ENCODE assay signal across 8 cellular contexts in the genomic region with DNA sequence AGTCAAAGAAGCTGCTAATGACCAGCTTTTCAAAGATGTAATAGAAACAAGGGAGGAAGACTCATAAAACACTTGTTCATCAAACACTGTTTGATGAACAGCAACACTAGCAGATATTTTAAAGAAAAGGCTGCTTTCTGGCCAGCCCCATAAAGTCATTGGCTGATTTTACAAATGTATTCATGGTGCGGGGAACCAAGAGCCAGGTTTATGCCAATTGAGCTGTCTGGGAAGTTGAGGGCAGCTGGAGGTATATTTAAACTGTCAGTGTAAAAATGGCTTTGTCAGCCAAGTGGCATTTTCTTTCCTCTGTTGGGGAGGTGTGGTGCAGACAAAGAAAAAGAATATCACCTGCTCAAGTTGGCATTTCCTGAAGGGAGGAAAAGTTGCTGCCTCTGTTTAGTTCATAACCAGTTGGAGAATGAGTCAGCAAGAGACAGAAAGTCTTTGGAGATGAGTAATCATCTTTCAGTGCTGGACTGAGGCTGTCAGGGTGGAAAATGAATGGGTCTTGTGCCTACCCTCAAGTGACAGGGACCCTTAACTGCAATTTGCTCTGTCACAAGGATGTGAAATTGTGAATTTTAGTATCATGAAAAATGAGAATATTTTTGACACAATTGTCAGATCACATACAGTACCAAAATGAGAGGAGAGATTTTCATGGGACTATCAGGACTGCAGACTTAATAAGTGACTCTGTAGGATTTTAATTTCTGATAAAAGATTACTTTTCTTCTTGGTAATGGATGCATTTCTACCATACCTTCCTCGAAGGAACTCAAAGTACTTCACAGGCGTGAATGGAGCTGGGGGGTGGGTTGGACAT.
DNase-seq lines count a peak whose midpoint lies in the region; ATAC-seq and TF ChIP-seq lines count a peak whose summit lies in the region.

No MANE protein-coding gene starts in this region.

- H3K36me3 ChIP-seq in smooth muscle cell (ENCODE audit: low read depth) (no peaks in the 10 kb centered on the region), BE2C (no peaks in the 10 kb centered on the region)

- peak; percentile 11 to 23 for DNase-seq in activated T-cell treated with anti-CD3 and anti-CD28 coated beads, Interleukin-2, amount 50 U/mL, for 72 hours
- DNase-seq in activated T-cell treated with anti-CD3 and anti-CD28 coated beads, Interleukin-2, amount 50 U/mL, for 48 hours, result no peak
- DNase-seq in HS-5 (ENCODE audit: low read depth), result peak; percentile 77
- peak; percentile 73 for DNase-seq in astrocyte of the hippocampus (ENCODE audit: low read depth, low spot score)
- DNase-seq in smooth muscle cell (lab: John Stamatoyannopoulos, UW; ENCODE audit: unreplicated experiment), result no peak
- DNase-seq in NCI-H446 treated with DMSO at 0.1 percent for 48 hours (lab: John Stamatoyannopoulos, UW), result no peak
- no peak for DNase-seq in NCI-H2081 (lab: John Stamatoyannopoulos, UW)
- DNase-seq in BE2C, result no peak

- H3K4me1 ChIP-seq in smooth muscle cell (ENCODE audit: low read depth) (no peaks in the 10 kb centered on the region), BE2C (no peaks in the 10 kb centered on the region)

- H3K9ac ChIP-seq in smooth muscle cell (ENCODE audit: low read depth), result no peak overlapping the region

- H4K20me1 ChIP-seq in smooth muscle cell (ENCODE audit: low read depth), result no peaks in the 10 kb centered on the region

- peaks cover 4% of the 10 kb centered on the region for H3F3A ChIP-seq in smooth muscle cell (ENCODE audit: low read depth)

- no peaks in the 10 kb centered on the region for H3K9me3 Mint-ChIP-seq in activated T-cell treated with anti-CD3 and anti-CD28 coated beads, Interleukin-2, amount 50 U/mL, for 72 hours

- TF ChIP-seq CTCF in smooth muscle cell (IDR thresholded peaks at IDR 0.05; ENCODE audit: borderline replicate concordance, insufficient read depth, poor library complexity, severe bottlenecking), result no peak
- no peak for TF ChIP-seq CTCF in BE2C (IDR thresholded peaks at IDR 0.05; ENCODE audit: low read depth, low read length)

- peaks cover 27% of the 10 kb centered on the region for H3K4me1 Mint-ChIP-seq in activated T-cell treated with anti-CD3 and anti-CD28 coated beads, Interleukin-2, amount 50 U/mL, for 72 hours (ENCODE audit: low read depth)

- H3K27ac Mint-ChIP-seq in activated T-cell treated with anti-CD3 and anti-CD28 coated beads, Interleukin-2, amount 50 U/mL, for 72 hours, result peak overlapping the region; percentile 15

- peak overlapping the region; percentile 38 for H3K4me2 ChIP-seq in smooth muscle cell

- no peaks in the 10 kb centered on the region for H3K9me3 ChIP-seq in smooth muscle cell (replicated peaks; ENCODE audit: low read depth)
- no peaks in the 10 kb centered on the region for H3K9me3 ChIP-seq in BE2C

- H3K79me2 ChIP-seq in smooth muscle cell (ENCODE audit: low read depth), result no peaks in the 10 kb centered on the region

- peak; percentile 88 to 93 for ATAC-seq in activated T-cell treated with anti-CD3 and anti-CD28 coated beads, Interleukin-2, amount 50 U/mL, for 72 hours (replicated peaks in 1 of 2)

- H3K36me3 Mint-ChIP-seq in activated T-cell treated with anti-CD3 and anti-CD28 coated beads, Interleukin-2, amount 50 U/mL, for 72 hours (ENCODE audit: insufficient read depth in 2 of 2), result no peaks in the 10 kb centered on the region

- peak overlapping the region; percentile 25 to 45 for H3K4me3 Mint-ChIP-seq in activated T-cell treated with anti-CD3 and anti-CD28 coated beads, Interleukin-2, amount 50 U/mL, for 72 hours

- H2AFZ ChIP-seq in smooth muscle cell (ENCODE audit: low read depth), result no peak overlapping the region

- peak overlapping the region; percentile 68 for H3K27ac ChIP-seq in smooth muscle cell (ENCODE audit: low read depth)

- H3K27me3 Mint-ChIP-seq in activated T-cell treated with anti-CD3 and anti-CD28 coated beads, Interleukin-2, amount 50 U/mL, for 72 hours (ENCODE audit: low read depth), result no peaks in the 10 kb centered on the region

- 63% methylated on average over 3 of the region's 3 CpGs for WGBS in smooth muscle cell (ENCODE audit: low lambda C conversion rate)

- H3K27me3 ChIP-seq in smooth muscle cell (ENCODE audit: low read depth), result no peaks in the 10 kb centered on the region
- no peaks in the 10 kb centered on the region for H3K27me3 ChIP-seq in BE2C

- H3K4me3 ChIP-seq in smooth muscle cell, result no peak overlapping the region
- no peak overlapping the region for H3K4me3 ChIP-seq in BE2C (ENCODE audit: low read depth, low read length)

Comparison
In these comparisons a context has a peak if more than half of its experiments do, and no peak if none do; other contexts are left out.
1. DNase-seq: peak in activated T-cell treated with anti-CD3 and anti-CD28 coated beads, Interleukin-2, amount 50 U/mL, for 72 hours (2 of 2), HS-5 (single experiment) and astrocyte of the hippocampus (single experiment); none in activated T-cell treated with anti-CD3 and anti-CD28 coated beads, Interleukin-2, amount 50 U/mL, for 48 hours (0 of 2), smooth muscle cell (single experiment), NCI-H446 treated with DMSO at 0.1 percent for 48 hours (single experiment), NCI-H2081 (0 of 2) and BE2C (single experiment).